In genomic region chr12:108689314-108690190, GRCh38 we compare ENCODE assay signal across 7 cellular contexts. TPM values are rescaled to one million over a fixed set of nuclear protein-coding genes. Genes with fewer than 3 reads are reported as not detected.
DNase-seq lines count a peak whose midpoint lies in the region; ATAC-seq, FAIRE-seq and TF ChIP-seq lines count a peak whose summit lies in the region.

No MANE protein-coding gene starts in this region.

- no peaks in the 10 kb centered on the region for H3K27me3 Mint-ChIP-seq in activated naive CD4-positive, alpha-beta T cell treated with anti-CD3 and anti-CD28 coated beads, Interleukin-2, amount 10 ng/mL, durations not matched to agents 7 days and 5 days

- DNase-seq in GM12891 (ENCODE audit: insufficient read length, low spot score), result no peak
- peak; percentile 7 for DNase-seq in NCI-H524 treated with DMSO at 0.1 percent for 48 hours (lab: John Stamatoyannopoulos, UW)
- peak; percentile 42 for DNase-seq in activated naive CD4-positive, alpha-beta T cell treated with anti-CD3 and anti-CD28 coated beads, Interleukin-2, amount 10 ng/mL, durations not matched to agents 7 days and 5 days
- DNase-seq in hippocampal formation (lab: John Stamatoyannopoulos, UW), result peak; percentile 39 to 41
- peak; percentile 47 for DNase-seq in stimulated activated CD4-positive, alpha-beta T cell treated with anti-CD3 and anti-CD28 coated beads, Interleukin-1b, Interleukin-23, amount 100 ng/mL, for 48 hours

- peak; percentile 5 for FAIRE-seq in GM12891 (lab: Jason Lieb, UNC)

- no peaks in the 10 kb centered on the region for H3K36me3 Mint-ChIP-seq in activated naive CD4-positive, alpha-beta T cell treated with anti-CD3 and anti-CD28 coated beads, Interleukin-2, amount 10 ng/mL, durations not matched to agents 7 days and 5 days

- CTCF ChIA-PET in activated naive CD4-positive, alpha-beta T cell treated with anti-CD3 and anti-CD28 coated beads, Interleukin-2, amount 10 ng/mL, durations not matched to agents 7 days and 5 days (lab: Charles Lee), result interaction anchor here (0.6 to 7.7 kb wide), 6 partner anchors 12 to 114 kb away, joined by 3 to 59 read pairs (median 4); no protein-coding TSS in a partner anchor

- peak overlapping the region; percentile 77 for H3K27ac Mint-ChIP-seq in activated naive CD4-positive, alpha-beta T cell treated with anti-CD3 and anti-CD28 coated beads, Interleukin-2, amount 10 ng/mL, durations not matched to agents 7 days and 5 days

- no peak for TF ChIP-seq POLR2A in GM12891 (IDR thresholded peaks at IDR 0.05; ENCODE audit: low read depth, low read length)

- ATAC-seq in HG03175 (IDR thresholded peaks at IDR 0.05; ENCODE audit: unreplicated experiment) (no peak), HG03159 (IDR thresholded peaks at IDR 0.05; ENCODE audit: unreplicated experiment) (no peak)

- peaks cover 61% of the 10 kb centered on the region for H3K4me1 Mint-ChIP-seq in activated naive CD4-positive, alpha-beta T cell treated with anti-CD3 and anti-CD28 coated beads, Interleukin-2, amount 10 ng/mL, durations not matched to agents 7 days and 5 days

- H3K9me3 Mint-ChIP-seq in activated naive CD4-positive, alpha-beta T cell treated with anti-CD3 and anti-CD28 coated beads, Interleukin-2, amount 10 ng/mL, durations not matched to agents 7 days and 5 days, result no peaks in the 10 kb centered on the region

- peak overlapping the region; percentile 41 for H3K4me3 Mint-ChIP-seq in activated naive CD4-positive, alpha-beta T cell treated with anti-CD3 and anti-CD28 coated beads, Interleukin-2, amount 10 ng/mL, durations not matched to agents 7 days and 5 days

TF ChIP-seq in GM12891, 5 proteins besides CTCF, POLR2A, EP300 and RAD21:
- TF ChIP-seq TAF1 (IDR thresholded peaks at IDR 0.05; ENCODE audit: low read depth, low read length) (no peak), POLR2AphosphoS5 (IDR thresholded peaks at IDR 0.05; ENCODE audit: low read depth, low read length) (no peak), SPI1 (IDR thresholded peaks at IDR 0.05; ENCODE audit: low read depth, low read length) (no peak), POU2F2 (IDR thresholded peaks at IDR 0.05; ENCODE audit: low read depth, low read length) (no peak), PAX5 (IDR thresholded peaks at IDR 0.05; ENCODE audit: insufficient read depth, low read length, severe bottlenecking) (no peak)

RNA-seq across cellular contexts. Expression of gene CORO1C, which starts 41.8 kb away (rescaled TPM):
- 61.9 TPM for polyA plus RNA-seq in GM12891 (2012; ENCODE audit: low read depth, missing spikeins)

RNA-seq across cellular contexts. Expression of gene SELPLG, which starts 55.9 kb away (rescaled TPM):
- 13.8 TPM for polyA plus RNA-seq in GM12891 (2012; ENCODE audit: low read depth, missing spikeins)
